ENCODE assay signal across 28 cellular contexts in the genomic region with DNA sequence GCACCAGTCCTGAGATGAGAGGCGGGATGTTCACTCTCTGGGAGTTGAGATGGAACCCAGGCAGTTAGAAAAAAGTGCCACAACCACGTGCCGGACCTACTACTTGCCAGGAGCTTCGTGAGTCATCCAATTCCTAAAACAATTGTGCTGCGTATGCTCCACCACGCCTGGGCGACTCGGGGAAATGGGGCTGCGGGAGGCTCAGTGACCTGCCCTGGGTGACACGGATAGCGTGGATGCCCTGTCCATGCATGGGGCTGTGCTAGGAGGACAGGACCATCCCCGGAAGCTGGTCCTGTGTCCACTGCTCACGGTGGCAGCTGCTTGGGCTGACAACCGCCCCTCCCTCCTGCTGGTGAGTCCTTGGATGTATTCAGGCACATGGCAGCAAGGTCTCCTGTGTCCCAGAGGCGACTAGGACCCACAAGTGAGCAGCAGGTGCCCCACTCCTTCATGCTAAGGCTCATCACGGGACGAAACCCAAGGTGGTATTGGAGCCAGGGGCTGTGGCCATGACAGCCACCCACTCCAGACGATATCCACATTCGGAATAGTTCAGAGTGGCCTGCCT.
"Had no signal": no experiment of that assay in that cellular context is flagged by ENCODE, and none has a peak within 500 bp of the region (broad histone marks: within the 10 kb centered on the region; RNA-seq: fewer than 3 reads in every experiment).

No MANE protein-coding gene starts in this region.

- H3K9me3 ChIP-seq: esophagus squamous epithelium, pancreas, psoas muscle, stomach, thyroid gland, upper lobe of right lung had no signal

- H3K9me3 Mint-ChIP-seq: activated naive CD4-positive, alpha-beta T cell treated with anti-CD3 and anti-CD28 coated beads, Interleukin-2, amount 10 ng/mL, durations not matched to agents 7 days and 5 days; activated naive CD8-positive, alpha-beta T cell treated with anti-CD3 and anti-CD28 coated beads, Interleukin-2, amount 10 ng/mL, durations not matched to agents 7 days and 5 days; activated T-helper 1 cell treated with anti-CD3 and anti-CD28 coated beads, Interleukin-12 subunit alpha, Interleukin-12 subunit beta, Interleukin-2, Interleukin-4 antibody, amounts not matched to agents 30 ng/mL and 10 ng/mL and 1 ng/mL, durations not matched to agents 14 hours and 24 hours and 36 hours; dendritic cell treated with granulocyte-macrophage colony-stimulating factor and Interleukin-4, amounts not matched to agents 40 ng/mL and 50 ng/mL, for 4 days; mesothelial cell of epicardium; naive B cell; stimulated activated naive B cell treated with anti-CD40 and anti-IgM and Interleukin-4, amounts not matched to agents 10 μg/mL and 1 μg/mL and 100 μg/mL, for 72 hours; T-helper 2 cell treated with Interferon-gamma antibody and Interleukin-4, amounts not matched to agents 5 μg/mL and 100 μg/mL, for 36 hours had no signal

- H3K27me3 Mint-ChIP-seq: activated naive CD8-positive, alpha-beta T cell treated with anti-CD3 and anti-CD28 coated beads, Interleukin-2, amount 10 ng/mL, durations not matched to agents 7 days and 5 days; dendritic cell treated with granulocyte-macrophage colony-stimulating factor and Interleukin-4, amounts not matched to agents 40 ng/mL and 50 ng/mL, for 4 days; stimulated activated naive B cell treated with anti-CD40 and anti-IgM and Interleukin-4, amounts not matched to agents 10 μg/mL and 1 μg/mL and 100 μg/mL, for 72 hours had no signal

- H3K4me1 Mint-ChIP-seq: activated naive CD4-positive, alpha-beta T cell treated with anti-CD3 and anti-CD28 coated beads, Interleukin-2, amount 10 ng/mL, durations not matched to agents 7 days and 5 days; activated naive CD8-positive, alpha-beta T cell treated with anti-CD3 and anti-CD28 coated beads, Interleukin-2, amount 10 ng/mL, durations not matched to agents 7 days and 5 days; mesothelial cell of epicardium; naive B cell; stimulated activated naive B cell treated with anti-CD40 and anti-IgM and Interleukin-4, amounts not matched to agents 10 μg/mL and 1 μg/mL and 100 μg/mL, for 72 hours had no signal

- H3K27ac ChIP-seq: brain microvascular endothelial cell, esophagus squamous epithelium, pancreas, psoas muscle, stomach, thyroid gland, upper lobe of right lung, VCaP had no signal

- H3K4me3 ChIP-seq: esophagus squamous epithelium, pancreas, psoas muscle, stomach, thyroid gland, upper lobe of right lung had no signal

- H3K4me1 ChIP-seq: pancreas, psoas muscle, thyroid gland, upper lobe of right lung had no signal

- DNase-seq: activated CD4-positive, alpha-beta T cell treated with anti-CD3 and anti-CD28 coated beads for 4 hours; activated CD4-positive, alpha-beta T cell treated with anti-CD3 and anti-CD28 coated beads, Interleukin-2, amount 50 U/mL, for 4 hours; activated effector memory CD4-positive, alpha-beta T cell treated with anti-CD3 and anti-CD28 coated beads, Interleukin-2, amount 50 U/mL, for 16 hours; activated naive CD4-positive, alpha-beta T cell treated with anti-CD3 and anti-CD28 coated beads, Interleukin-2, amount 10 ng/mL, durations not matched to agents 7 days and 5 days; activated naive CD8-positive, alpha-beta T cell treated with anti-CD3 and anti-CD28 coated beads, Interleukin-2, amount 10 ng/mL, durations not matched to agents 7 days and 5 days; activated T-cell treated with anti-CD3 and anti-CD28 coated beads, Interleukin-2, amount 50 U/mL, for 1 hour; brain microvascular endothelial cell; central memory CD4-positive, alpha-beta T cell; esophagus squamous epithelium; foreskin melanocyte; left cardiac atrium; left ventricle myocardium superior; mammary epithelial cell; naive B cell; nucleus accumbens; pancreas; psoas muscle; stimulated activated CD4-positive, alpha-beta T cell treated with anti-CD3 and anti-CD28 coated beads, Interleukin-15, amount 100 ng/mL, for 24 hours; stimulated activated CD4-positive, alpha-beta T cell treated with anti-CD3 and anti-CD28 coated beads, Interleukin-2, amount 100 ng/mL, for 24 hours; stimulated activated naive B cell treated with anti-CD40 and anti-IgM and Interleukin-4, amounts not matched to agents 10 μg/mL and 1 μg/mL and 100 μg/mL, for 72 hours; stomach; thyroid gland; upper lobe of right lung had no signal

- H3K36me3 ChIP-seq: brain microvascular endothelial cell, esophagus squamous epithelium, pancreas, stomach, thyroid gland, upper lobe of right lung had no signal

- H3K4me3 Mint-ChIP-seq: activated naive CD4-positive, alpha-beta T cell treated with anti-CD3 and anti-CD28 coated beads, Interleukin-2, amount 10 ng/mL, durations not matched to agents 7 days and 5 days; activated naive CD8-positive, alpha-beta T cell treated with anti-CD3 and anti-CD28 coated beads, Interleukin-2, amount 10 ng/mL, durations not matched to agents 7 days and 5 days; activated T-helper 1 cell treated with anti-CD3 and anti-CD28 coated beads, Interleukin-12 subunit alpha, Interleukin-12 subunit beta, Interleukin-2, Interleukin-4 antibody, amounts not matched to agents 30 ng/mL and 10 ng/mL and 1 ng/mL, durations not matched to agents 14 hours and 24 hours and 36 hours; dendritic cell treated with granulocyte-macrophage colony-stimulating factor and Interleukin-4, amounts not matched to agents 40 ng/mL and 50 ng/mL, for 4 days; mesothelial cell of epicardium; naive B cell; stimulated activated naive B cell treated with anti-CD40 and anti-IgM and Interleukin-4, amounts not matched to agents 10 μg/mL and 1 μg/mL and 100 μg/mL, for 72 hours; T-helper 2 cell treated with Interferon-gamma antibody and Interleukin-4, amounts not matched to agents 5 μg/mL and 100 μg/mL, for 36 hours had no signal

- H3K36me3 Mint-ChIP-seq: activated naive CD4-positive, alpha-beta T cell treated with anti-CD3 and anti-CD28 coated beads, Interleukin-2, amount 10 ng/mL, durations not matched to agents 7 days and 5 days; activated naive CD8-positive, alpha-beta T cell treated with anti-CD3 and anti-CD28 coated beads, Interleukin-2, amount 10 ng/mL, durations not matched to agents 7 days and 5 days; mesothelial cell of epicardium; naive B cell; stimulated activated naive B cell treated with anti-CD40 and anti-IgM and Interleukin-4, amounts not matched to agents 10 μg/mL and 1 μg/mL and 100 μg/mL, for 72 hours had no signal

- ATAC-seq: left cardiac atrium; left ventricle myocardium superior; pancreas; psoas muscle; stimulated activated naive B cell treated with anti-CD40 and anti-IgM and Interleukin-4, amounts not matched to agents 10 μg/mL and 1 μg/mL and 100 μg/mL, for 72 hours; upper lobe of right lung had no signal

- H3K27me3 ChIP-seq: brain microvascular endothelial cell, pancreas, thyroid gland, upper lobe of right lung had no signal

- H3K27ac Mint-ChIP-seq: activated naive CD4-positive, alpha-beta T cell treated with anti-CD3 and anti-CD28 coated beads, Interleukin-2, amount 10 ng/mL, durations not matched to agents 7 days and 5 days; activated naive CD8-positive, alpha-beta T cell treated with anti-CD3 and anti-CD28 coated beads, Interleukin-2, amount 10 ng/mL, durations not matched to agents 7 days and 5 days; activated T-helper 1 cell treated with anti-CD3 and anti-CD28 coated beads, Interleukin-12 subunit alpha, Interleukin-12 subunit beta, Interleukin-2, Interleukin-4 antibody, amounts not matched to agents 30 ng/mL and 10 ng/mL and 1 ng/mL, durations not matched to agents 14 hours and 24 hours and 36 hours; dendritic cell treated with granulocyte-macrophage colony-stimulating factor and Interleukin-4, amounts not matched to agents 40 ng/mL and 50 ng/mL, for 4 days; mesothelial cell of epicardium; stimulated activated naive B cell treated with anti-CD40 and anti-IgM and Interleukin-4, amounts not matched to agents 10 μg/mL and 1 μg/mL and 100 μg/mL, for 72 hours; T-helper 2 cell treated with Interferon-gamma antibody and Interleukin-4, amounts not matched to agents 5 μg/mL and 100 μg/mL, for 36 hours had no signal
